1 cellular context compared by ENCODE assay signal in the genomic region with DNA sequence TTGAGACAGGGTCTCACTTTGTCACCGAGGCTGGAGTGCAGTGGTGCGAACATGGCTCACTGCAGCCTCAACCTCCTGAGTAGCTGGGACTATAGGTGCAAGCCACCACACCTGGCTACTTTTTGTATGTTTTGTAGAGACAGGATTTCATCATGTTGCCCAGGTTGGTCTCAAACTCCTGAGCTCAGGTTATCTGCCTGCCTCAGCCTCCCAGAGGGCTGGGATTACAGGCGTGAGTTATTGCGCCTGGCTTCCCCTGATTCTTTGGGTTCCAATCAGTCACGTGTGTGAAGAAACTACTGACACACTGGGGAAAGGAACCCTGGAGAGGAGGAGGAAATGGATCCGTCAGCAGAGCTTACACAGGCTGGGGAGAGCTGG.
TF ChIP-seq lines count a peak whose summit lies in the region.

No MANE protein-coding gene starts in this region.

TF ChIP-seq in IMR-90, 13 proteins besides CTCF, POLR2A, EP300 and RAD21:
- TF ChIP-seq MAZ (IDR thresholded peaks at IDR 0.05; ENCODE audit: borderline replicate concordance, low read depth, low read length) (no peak), RCOR1 (IDR thresholded peaks at IDR 0.05; ENCODE audit: insufficient replicate concordance, low read length) (no peak), NFE2L2 (IDR thresholded peaks at IDR 0.05; ENCODE audit: low read depth, low read length) (no peak), CHD1 (IDR thresholded peaks at IDR 0.05; ENCODE audit: low read depth, low read length) (no peak), SMC3 (IDR thresholded peaks at IDR 0.05; ENCODE audit: low read depth, low read length) (no peak), MAFK (IDR thresholded peaks at IDR 0.05; ENCODE audit: low read depth, low read length) (no peak), FOS (IDR thresholded peaks at IDR 0.05; ENCODE audit: low read depth, low read length) (no peak), RFX5 (IDR thresholded peaks at IDR 0.05; ENCODE audit: low read depth, low read length) (no peak), MXI1 (IDR thresholded peaks at IDR 0.05; ENCODE audit: borderline replicate concordance, low read depth, low read length) (no peak), BHLHE40 (IDR thresholded peaks at IDR 0.05; ENCODE audit: low read depth, low read length) (no peak), CEBPB (IDR thresholded peaks at IDR 0.05; ENCODE audit: low read depth, low read length) (no peak)
- TF ChIP-seq, protein P1, sequence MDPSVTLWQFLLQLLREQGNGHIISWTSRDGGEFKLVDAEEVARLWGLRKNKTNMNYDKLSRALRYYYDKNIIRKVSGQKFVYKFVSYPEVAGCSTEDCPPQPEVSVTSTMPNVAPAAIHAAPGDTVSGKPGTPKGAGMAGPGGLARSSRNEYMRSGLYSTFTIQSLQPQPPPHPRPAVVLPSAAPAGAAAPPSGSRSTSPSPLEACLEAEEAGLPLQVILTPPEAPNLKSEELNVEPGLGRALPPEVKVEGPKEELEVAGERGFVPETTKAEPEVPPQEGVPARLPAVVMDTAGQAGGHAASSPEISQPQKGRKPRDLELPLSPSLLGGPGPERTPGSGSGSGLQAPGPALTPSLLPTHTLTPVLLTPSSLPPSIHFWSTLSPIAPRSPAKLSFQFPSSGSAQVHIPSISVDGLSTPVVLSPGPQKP (IDR thresholded peaks at IDR 0.05; ENCODE audit: borderline replicate concordance, low read depth, low read length) = no peak
- TF ChIP-seq, protein P2, sequence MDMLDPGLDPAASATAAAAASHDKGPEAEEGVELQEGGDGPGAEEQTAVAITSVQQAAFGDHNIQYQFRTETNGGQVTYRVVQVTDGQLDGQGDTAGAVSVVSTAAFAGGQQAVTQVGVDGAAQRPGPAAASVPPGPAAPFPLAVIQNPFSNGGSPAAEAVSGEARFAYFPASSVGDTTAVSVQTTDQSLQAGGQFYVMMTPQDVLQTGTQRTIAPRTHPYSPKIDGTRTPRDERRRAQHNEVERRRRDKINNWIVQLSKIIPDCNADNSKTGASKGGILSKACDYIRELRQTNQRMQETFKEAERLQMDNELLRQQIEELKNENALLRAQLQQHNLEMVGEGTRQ (IDR thresholded peaks at IDR 0.05; ENCODE audit: low read depth, low read length) = no peak
